In the genomic region with DNA sequence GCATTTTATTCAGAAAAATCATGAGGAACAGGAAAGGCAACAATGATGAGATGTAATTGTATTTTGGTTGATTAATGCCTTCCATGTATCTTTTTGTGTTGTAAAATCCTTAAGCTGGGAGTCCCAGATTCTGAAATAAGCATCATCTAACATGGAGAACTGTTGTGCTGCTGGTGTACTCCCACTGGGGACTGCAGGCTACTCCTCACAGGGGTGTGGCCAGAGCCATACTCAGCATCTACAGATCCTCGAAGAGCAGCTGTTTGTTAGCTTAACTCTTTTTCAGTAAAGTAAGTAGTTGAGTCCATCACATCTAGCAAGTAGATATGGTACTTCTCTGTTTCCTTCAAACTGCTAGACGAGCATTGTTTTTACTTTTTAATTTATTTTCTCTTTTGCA, we compare ENCODE assay signal across 1 cellular context.
TF ChIP-seq lines count a peak whose summit lies in the region.

No MANE protein-coding gene starts in this region.

TF ChIP-seq in GM23338, 12 proteins besides CTCF, POLR2A, EP300 and RAD21 (continued from another document):
- TF ChIP-seq ZNF462 (CRISPR knock-in tag; IDR thresholded peaks at IDR 0.05), result no peak
